10 cellular contexts compared by ENCODE assay signal in genomic region chr3:186083746-186084145, GRCh38.
"Had no signal": no experiment of that assay in that cellular context is flagged by ENCODE, and none has a peak within 500 bp of the region (broad histone marks: within the 10 kb centered on the region; RNA-seq: fewer than 3 reads in every experiment).

No MANE protein-coding gene starts in this region.

- H3K4me1 ChIP-seq: tibial nerve had no signal

- H3K27ac ChIP-seq: heart right ventricle, pancreas, tibial nerve had no signal

- H3K4me1 Mint-ChIP-seq: activated CD4-positive, alpha-beta T cell treated with anti-CD3 and anti-CD28 coated beads, Interleukin-2, amount 10 ng/mL, durations not matched to agents 7 days and 5 days had no signal

- H3K27ac Mint-ChIP-seq: activated CD4-positive, alpha-beta T cell treated with anti-CD3 and anti-CD28 coated beads, Interleukin-2, amount 10 ng/mL, durations not matched to agents 7 days and 5 days; activated naive CD4-positive, alpha-beta T cell treated with anti-CD3 and anti-CD28 coated beads, Interleukin-2, amount 50 U/mL, for 72 hours had no signal

- H3K9me3 ChIP-seq: heart right ventricle, pancreas, tibial nerve had no signal

- H3K4me3 Mint-ChIP-seq: activated CD4-positive, alpha-beta T cell treated with anti-CD3 and anti-CD28 coated beads, Interleukin-2, amount 10 ng/mL, durations not matched to agents 7 days and 5 days had no signal

- H3K36me3 Mint-ChIP-seq: activated naive CD4-positive, alpha-beta T cell treated with anti-CD3 and anti-CD28 coated beads, Interleukin-2, amount 50 U/mL, for 72 hours had no signal

- H3K9me3 Mint-ChIP-seq: activated CD4-positive, alpha-beta T cell treated with anti-CD3 and anti-CD28 coated beads, Interleukin-2, amount 10 ng/mL, durations not matched to agents 7 days and 5 days; activated naive CD4-positive, alpha-beta T cell treated with anti-CD3 and anti-CD28 coated beads, Interleukin-2, amount 50 U/mL, for 72 hours had no signal

- DNase-seq: activated CD4-positive, alpha-beta T cell treated with anti-CD3 and anti-CD28 coated beads, Interleukin-2, amount 10 ng/mL, durations not matched to agents 7 days and 5 days; activated CD8-positive, alpha-beta memory T cell treated with anti-CD3 and anti-CD28 coated beads for 24 hours; activated effector memory CD4-positive, alpha-beta T cell treated with Interleukin-2 at 50 U/mL for 16 hours; activated T-cell treated with anti-CD3 and anti-CD28 coated beads for 4 hours; heart right ventricle; kidney glomerular epithelial cell; pancreas; stimulated activated CD4-positive, alpha-beta T cell treated with anti-CD3 and anti-CD28 coated beads, Interleukin-15, amount 100 ng/mL, for 24 hours had no signal

- H3K27me3 ChIP-seq: heart right ventricle, pancreas, tibial nerve had no signal

- H3K4me3 ChIP-seq: heart right ventricle, pancreas, tibial nerve had no signal
